ENCODE assay signal across 22 cellular contexts in genomic region chr9:98235126-98235525, GRCh38.
"Had no signal": no experiment of that assay in that cellular context is flagged by ENCODE, and none has a peak within 500 bp of the region (broad histone marks: within the 10 kb centered on the region; RNA-seq: fewer than 3 reads in every experiment).

No MANE protein-coding gene starts in this region.

- H3K4me1 ChIP-seq: gastrocnemius medialis, neural progenitor cell, parathyroid adenoma, prostate gland, right atrium auricular region, testis, tibial artery had no signal

- ATAC-seq: gastrocnemius medialis; left ventricle myocardium superior; lower lobe of right lung; naive thymus-derived CD4-positive, alpha-beta T cell; sciatic nerve; stimulated activated effector memory CD8-positive, alpha-beta T cell treated with anti-CD3 and anti-CD28 coated beads, Interleukin-12 subunit alpha, Interleukin-12 subunit beta, amount 100 ng/mL, for 72 hours; stimulated activated naive CD8-positive, alpha-beta T cell treated with anti-CD3 and anti-CD28 coated beads, Interleukin-15, Interleukin-2, amounts not matched to agents 100 U/mL and 50 U/mL, for 24 hours had no signal

- H3K79me2 ChIP-seq: parathyroid adenoma had no signal

- H3K9ac ChIP-seq: neural progenitor cell, parathyroid adenoma had no signal

- DNase-seq: effector CD4-positive, alpha-beta T cell; foreskin fibroblast; gastrocnemius medialis; head of caudate nucleus; immature natural killer cell; left ventricle myocardium superior; lower lobe of right lung; naive thymus-derived CD4-positive, alpha-beta T cell; stimulated activated CD4-positive, alpha-beta T cell treated with anti-CD3 and anti-CD28 coated beads, Interleukin-2, amount 100 ng/mL, for 24 hours; stimulated activated CD4-positive, alpha-beta T cell treated with anti-CD3 and anti-CD28 coated beads, Interleukin-4, amount 100 ng/mL, for 24 hours; stimulated activated naive CD8-positive, alpha-beta T cell treated with anti-CD3 and anti-CD28 coated beads, Interleukin-15, Interleukin-2, amounts not matched to agents 100 U/mL and 50 U/mL, for 24 hours; substantia nigra; testis; tibial artery; upper lobe of left lung had no signal

- H3K4me2 ChIP-seq: neural progenitor cell had no signal

- H2AFZ ChIP-seq: neural progenitor cell, parathyroid adenoma had no signal

- H3K4me3 ChIP-seq: dorsolateral prefrontal cortex, gastrocnemius medialis, lower lobe of right lung, neural progenitor cell, prostate gland, right atrium auricular region, testis, tibial artery, upper lobe of left lung had no signal

- H3K27ac ChIP-seq: dorsolateral prefrontal cortex, gastrocnemius medialis, lower lobe of right lung, neural progenitor cell, parathyroid adenoma, prostate gland, right atrium auricular region, testis, tibial artery, upper lobe of left lung had no signal

- H3K27me3 ChIP-seq: dorsolateral prefrontal cortex, gastrocnemius medialis, neural progenitor cell, right atrium auricular region, testis, tibial artery, upper lobe of left lung had no signal

- H3K36me3 ChIP-seq: gastrocnemius medialis, neural progenitor cell, prostate gland had no signal

- H3K9me3 ChIP-seq: gastrocnemius medialis, lower lobe of right lung, prostate gland, right atrium auricular region, testis, tibial artery, upper lobe of left lung had no signal
